Comparison of ENCODE assay signal across 8 cellular contexts in genomic region chr14:69398818-69399210, GRCh38. TPM values are rescaled to one million over a fixed set of nuclear protein-coding genes. Genes with fewer than 3 reads are reported as not detected.
DNase-seq lines count a peak whose midpoint lies in the region; ATAC-seq and TF ChIP-seq lines count a peak whose summit lies in the region.

No MANE protein-coding gene starts in this region.

- no peaks in the 10 kb centered on the region for H3K9me3 Mint-ChIP-seq in activated T-helper 2 cell treated with anti-CD3 and anti-CD28 coated beads, Interferon-gamma antibody, Interleukin-2, Interleukin-4, amounts not matched to agents 10 μg/mL and 5 μg/mL and 100 μg/mL, durations not matched to agents 14 hours and 24 hours and 36 hours
- no peaks in the 10 kb centered on the region for H3K9me3 Mint-ChIP-seq in immature natural killer cell

- H3K27ac Mint-ChIP-seq in activated T-helper 2 cell treated with anti-CD3 and anti-CD28 coated beads, Interferon-gamma antibody, Interleukin-2, Interleukin-4, amounts not matched to agents 10 μg/mL and 5 μg/mL and 100 μg/mL, durations not matched to agents 14 hours and 24 hours and 36 hours: peak overlapping the region; percentile 99
- peak overlapping the region; percentile 97 to 100 (median 99) for H3K27ac Mint-ChIP-seq in immature natural killer cell

- peak; percentile 22 for ATAC-seq in HG02759 (IDR thresholded peaks at IDR 0.05; ENCODE audit: unreplicated experiment)

- TF ChIP-seq CTCF in GM12875 (IDR thresholded peaks at IDR 0.05; ENCODE audit: borderline replicate concordance, insufficient read depth, low read depth, low read length): no peak
- no peak for TF ChIP-seq CTCF in GM10248 (IDR thresholded peaks at IDR 0.05; ENCODE audit: control extremely low read depth, extremely low read depth, low read depth, missing control alignments)

- H3K27me3 Mint-ChIP-seq in activated T-helper 2 cell treated with anti-CD3 and anti-CD28 coated beads, Interferon-gamma antibody, Interleukin-2, Interleukin-4, amounts not matched to agents 10 μg/mL and 5 μg/mL and 100 μg/mL, durations not matched to agents 14 hours and 24 hours and 36 hours (ENCODE audit: low read depth): no peaks in the 10 kb centered on the region
- H3K27me3 Mint-ChIP-seq in immature natural killer cell (ENCODE audit: low read depth in 3 of 3): peaks cover 4 to 9% (median 6%) of the 10 kb centered on the region in 3 donors

- DNase-seq in activated T-helper 2 cell treated with anti-CD3 and anti-CD28 coated beads, Interferon-gamma antibody, Interleukin-2, Interleukin-4, amounts not matched to agents 10 μg/mL and 5 μg/mL and 100 μg/mL, durations not matched to agents 14 hours and 24 hours and 36 hours (ENCODE audit: low spot score): no peak
- DNase-seq in immature natural killer cell: no peak
- DNase-seq in substantia nigra (lab: John Stamatoyannopoulos, UW): peak in 1 of 49 donors; percentile 20
- no peak for DNase-seq in NCI-H774 (lab: John Stamatoyannopoulos, UW)
- DNase-seq in H4 (ENCODE audit: low spot score): no peak
- no peak for DNase-seq in GM10248 (ENCODE audit: extremely low spot score)

- CTCF ChIA-PET in GM10248 (lab: Yijun Ruan, JAX): interaction anchor here (0.7 to 1.4 kb wide), 3 partner anchors 8 to 57 kb away, joined by 3 to 4 read pairs (median 3); no protein-coding TSS in a partner anchor

- peaks cover 48% of the 10 kb centered on the region for H3K4me1 Mint-ChIP-seq in activated T-helper 2 cell treated with anti-CD3 and anti-CD28 coated beads, Interferon-gamma antibody, Interleukin-2, Interleukin-4, amounts not matched to agents 10 μg/mL and 5 μg/mL and 100 μg/mL, durations not matched to agents 14 hours and 24 hours and 36 hours (ENCODE audit: low read depth)
- H3K4me1 Mint-ChIP-seq in immature natural killer cell: peaks cover 57 to 82% of the 10 kb centered on the region in 2 donors

- intact Hi-C loops in activated T-helper 2 cell treated with anti-CD3 and anti-CD28 coated beads, Interferon-gamma antibody, Interleukin-2, Interleukin-4, amounts not matched to agents 10 μg/mL and 5 μg/mL and 100 μg/mL, durations not matched to agents 14 hours and 24 hours and 36 hours (cut with micrococcal nuclease): loop anchor here (1.0 to 5.0 kb wide), 3 partner anchors 42 to 368 kb away; partner anchors contain the start of genes DCAF5 and SRSF5

- H3K4me3 Mint-ChIP-seq in activated T-helper 2 cell treated with anti-CD3 and anti-CD28 coated beads, Interferon-gamma antibody, Interleukin-2, Interleukin-4, amounts not matched to agents 10 μg/mL and 5 μg/mL and 100 μg/mL, durations not matched to agents 14 hours and 24 hours and 36 hours (ENCODE audit: low read depth): peak overlapping the region; percentile 97
- H3K4me3 Mint-ChIP-seq in immature natural killer cell: peak overlapping the region; percentile 94 to 100 (median 98)

- POLR2A ChIA-PET in GM10248 (lab: Yijun Ruan, JAX): interaction anchor here (1.2 to 1.7 kb wide), 2 partner anchors 13 to 44 kb away, joined by 8 to 9 read pairs; no protein-coding TSS in a partner anchor

- peaks cover 58% of the 10 kb centered on the region for H3K36me3 Mint-ChIP-seq in activated T-helper 2 cell treated with anti-CD3 and anti-CD28 coated beads, Interferon-gamma antibody, Interleukin-2, Interleukin-4, amounts not matched to agents 10 μg/mL and 5 μg/mL and 100 μg/mL, durations not matched to agents 14 hours and 24 hours and 36 hours (ENCODE audit: low read depth)
- peaks cover 8 to 14% (median 11%) of the 10 kb centered on the region in 3 donors for H3K36me3 Mint-ChIP-seq in immature natural killer cell

- peak overlapping the region; percentile 96 for H3K4me3 ChIP-seq in GM12875 (ENCODE audit: low read depth, low read length)

- peak overlapping the region; percentile 89 for H3K27ac ChIP-seq in substantia nigra (ENCODE audit: low read depth, low read length, poor library complexity, severe bottlenecking)

RNA-seq across cellular contexts. Expression of gene SLC39A9, which starts 0.3 kb away (rescaled TPM):
- 43.7 and 46.7 TPM in 2 replicates for total RNA-seq in activated T-helper 2 cell treated with anti-CD3 and anti-CD28 coated beads, Interferon-gamma antibody, Interleukin-2, Interleukin-4, amounts not matched to agents 10 μg/mL and 5 μg/mL and 100 μg/mL, durations not matched to agents 14 hours and 24 hours and 36 hours
- polyA plus RNA-seq in immature natural killer cell: 10 to 100 TPM; 14.2 to 23.9 (median 19.6) TPM
- total RNA-seq in H4 (2014; rRNA removed; shearing (Covaris generic)): 107 and 119 TPM in 2 replicates

RNA-seq across cellular contexts. Expression of gene ERH, which starts 0.7 kb away (rescaled TPM):
- 390 and 410 TPM in 2 replicates for total RNA-seq in activated T-helper 2 cell treated with anti-CD3 and anti-CD28 coated beads, Interferon-gamma antibody, Interleukin-2, Interleukin-4, amounts not matched to agents 10 μg/mL and 5 μg/mL and 100 μg/mL, durations not matched to agents 14 hours and 24 hours and 36 hours
- 10 to 100 TPM; 39.4 to 78.0 (median 66.7) TPM for polyA plus RNA-seq in immature natural killer cell
- 176 and 177 TPM in 2 replicates for total RNA-seq in H4 (2014; rRNA removed; shearing (Covaris generic))
